Comparison of ENCODE assay signal across 13 cellular contexts in genomic region chr21:41043008-41043407, GRCh38.
DNase-seq lines count a peak whose midpoint lies in the region; ATAC-seq, FAIRE-seq and TF ChIP-seq lines count a peak whose summit lies in the region.
"Had no signal": no experiment of that assay in that cellular context is flagged by ENCODE, and none has a peak within 500 bp of the region (broad histone marks: within the 10 kb centered on the region; RNA-seq: fewer than 3 reads in every experiment).

No MANE protein-coding gene starts in this region.

- no peaks in the 10 kb centered on the region for H3K36me3 ChIP-seq in cardiac muscle cell
- H3K36me3 ChIP-seq in right atrium auricular region, result no peaks in the 10 kb centered on the region
- no peaks in the 10 kb centered on the region for H3K36me3 ChIP-seq in OCI-LY1 (ENCODE audit: insufficient read depth, low read length)
- no peaks in the 10 kb centered on the region for H3K36me3 ChIP-seq in HAP-1 (replicated peaks)

- in situ Hi-C loops in HAP-1 (cut with MboI; ENCODE audit: low sequenced_read_pairs), result no loop called here

- H3F3A ChIP-seq in OCI-LY1 (ENCODE audit: insufficient read depth, low read length), result no peaks in the 10 kb centered on the region

- no peaks in the 10 kb centered on the region for H4K20me1 ChIP-seq in OCI-LY1 (ENCODE audit: insufficient read depth, low read length)

- H3K4me3 ChIP-seq in cardiac muscle cell, result no peak overlapping the region
- no peak overlapping the region for H3K4me3 ChIP-seq in right atrium auricular region
- H3K4me3 ChIP-seq in OCI-LY1 (ENCODE audit: low read depth, low read length, poor library complexity, severe bottlenecking), result no peak overlapping the region
- H3K4me3 ChIP-seq in epithelial cell of esophagus (ENCODE audit: low read length), result no peak overlapping the region
- no peak overlapping the region for H3K4me3 ChIP-seq in HAP-1

- peak; percentile 13 for TF ChIP-seq CTCF in cardiac muscle cell (IDR thresholded peaks at IDR 0.05; ENCODE audit: low read depth, low read length)
- peak in 1 of 2 donors; percentile 26 for TF ChIP-seq CTCF in right atrium auricular region (IDR thresholded peaks at IDR 0.05)
- peak; percentile 33; the same call in 1 of the 2 replicates for TF ChIP-seq CTCF in OCI-LY1 (IDR thresholded peaks at IDR 0.05; ENCODE audit: low read length)
- peak; percentile 11 for TF ChIP-seq CTCF in epithelial cell of esophagus (IDR thresholded peaks at IDR 0.05; ENCODE audit: insufficient read depth, low read depth, low read length, missing control alignments)

- H3K9ac ChIP-seq in OCI-LY1 (ENCODE audit: low read length), result no peak overlapping the region

- no peak overlapping the region for H3K4me2 ChIP-seq in OCI-LY1 (ENCODE audit: low read length)

- H3K4me1 ChIP-seq in cardiac muscle cell (ENCODE audit: low read depth) (no peaks in the 10 kb centered on the region), right atrium auricular region (no peaks in the 10 kb centered on the region), OCI-LY1 (ENCODE audit: insufficient read depth, low read length, severe bottlenecking) (no peaks in the 10 kb centered on the region), HAP-1 (no peaks in the 10 kb centered on the region)

- no peaks in the 10 kb centered on the region for H3K9me2 ChIP-seq in OCI-LY1 (ENCODE audit: low read depth, low read length)

- no peak overlapping the region for H3K27ac ChIP-seq in cardiac muscle cell
- no peak overlapping the region for H3K27ac ChIP-seq in right atrium auricular region
- no peak overlapping the region for H3K27ac ChIP-seq in OCI-LY1 (ENCODE audit: low read depth, low read length, poor library complexity, severe bottlenecking)

- H3K79me2 ChIP-seq in OCI-LY1 (ENCODE audit: insufficient read depth, low read length), result no peaks in the 10 kb centered on the region

- ATAC-seq in GM21381 (IDR thresholded peaks at IDR 0.05; ENCODE audit: unreplicated experiment) (no peak), GM18519 (IDR thresholded peaks at IDR 0.05; ENCODE audit: low FRiP score, unreplicated experiment) (no peak)

- H3K9me3 ChIP-seq in cardiac muscle cell (ENCODE audit: low read depth), result no peaks in the 10 kb centered on the region
- H3K9me3 ChIP-seq in right atrium auricular region, result no peaks in the 10 kb centered on the region
- H3K9me3 ChIP-seq in OCI-LY1 (ENCODE audit: low read length), result no peaks in the 10 kb centered on the region
- no peaks in the 10 kb centered on the region; the same call in none of the 2 replicates for H3K9me3 ChIP-seq in HAP-1

- H3K27me3 ChIP-seq in cardiac muscle cell, result peaks cover 4% of the 10 kb centered on the region
- H3K27me3 ChIP-seq in right atrium auricular region, result no peaks in the 10 kb centered on the region
- H3K27me3 ChIP-seq in OCI-LY1 (ENCODE audit: insufficient read depth, low read length), result 0 out of 2 replicates have a peak, but pooled peaks cover 6% of the 10 kb centered on the region
- H3K27me3 ChIP-seq in HAP-1 (ENCODE audit: low read depth), result no peaks in the 10 kb centered on the region

- DNase-seq in cardiac muscle cell (ENCODE audit: low read depth in 1 of 2, low spot score in 1 of 2) (no peak), right atrium auricular region (ENCODE audit: low spot score) (no peak), epithelial cell of esophagus (ENCODE audit: low read depth) (no peak), HAP-1 (ENCODE audit: low spot score in 2 of 2) (no peak), GM12891 (ENCODE audit: insufficient read length, low spot score) (no peak)
- DNase-seq: DMS79 treated with DMSO at 0.1 percent for 48 hours, NCI-H510A, Right ventricle myocardium superior had no signal

- no peak for FAIRE-seq in GM12891 (lab: Jason Lieb, UNC)
- FAIRE-seq: astrocyte, frontal cortex had no signal

- H2AFZ ChIP-seq in OCI-LY1 (ENCODE audit: low read length), result no peak overlapping the region

- TF ChIP-seq POLR2A in GM12891 (IDR thresholded peaks at IDR 0.05; ENCODE audit: low read depth, low read length), result no peak

TF ChIP-seq in GM12891, 5 proteins besides CTCF, POLR2A, EP300 and RAD21:
- TF ChIP-seq SPI1 (IDR thresholded peaks at IDR 0.05; ENCODE audit: low read depth, low read length), result no peak
